ENCODE assay signal across 9 cellular contexts in the genomic region with DNA sequence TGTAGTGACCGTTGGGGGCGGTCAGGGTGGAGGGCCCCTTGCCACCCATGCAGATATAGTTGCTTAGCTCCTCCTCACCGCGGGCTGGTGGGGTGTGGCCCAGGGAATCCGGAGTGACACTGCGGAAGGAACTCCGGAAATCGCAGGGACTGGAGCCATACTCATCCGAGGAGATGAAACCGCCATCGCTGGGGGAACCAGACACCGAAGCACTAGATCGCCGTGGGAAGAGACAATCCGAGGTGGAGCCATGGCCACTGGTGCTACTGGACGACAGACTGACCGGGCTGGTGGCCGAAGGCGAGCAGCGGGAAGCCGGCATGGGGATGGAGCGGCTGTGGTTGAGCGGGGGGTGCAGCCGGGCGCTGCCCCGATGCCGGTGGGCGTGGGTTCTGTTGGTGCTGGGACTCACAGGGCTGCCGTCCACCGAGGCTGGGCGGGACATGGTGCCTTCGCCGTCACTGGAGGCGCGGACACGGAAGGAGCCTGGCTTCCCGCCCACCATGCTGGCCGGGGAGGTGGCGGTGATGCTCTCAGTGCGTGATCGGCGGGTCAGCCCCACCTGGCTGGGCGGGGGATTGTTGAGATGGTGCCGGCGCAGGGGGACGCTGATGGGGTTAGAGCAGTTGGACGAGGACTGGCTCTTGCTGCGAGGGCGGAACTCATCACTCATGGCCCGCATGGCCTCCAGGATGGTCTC. TPM values are rescaled to one million over a fixed set of nuclear protein-coding genes. Genes with fewer than 3 reads are reported as not detected.
DNase-seq lines count a peak whose midpoint lies in the region; ATAC-seq and TF ChIP-seq lines count a peak whose summit lies in the region.
"Had no signal": no experiment of that assay in that cellular context is flagged by ENCODE, and none has a peak within 500 bp of the region (broad histone marks: within the 10 kb centered on the region; RNA-seq: fewer than 3 reads in every experiment).

No MANE protein-coding gene starts in this region.

- H3K4me1 ChIP-seq in breast epithelium (peaks cover 0 to 2% of the 10 kb centered on the region in 2 donors), lower lobe of right lung (peaks cover 70% of the 10 kb centered on the region), upper lobe of left lung (peaks cover 32 to 89% (median 57%) of the 10 kb centered on the region in 4 donors)

- no peak for TF ChIP-seq EP300 in upper lobe of left lung (IDR thresholded peaks at IDR 0.05)

- peak; percentile 57 for DNase-seq in activated CD8-positive, alpha-beta memory T cell treated with anti-CD3 and anti-CD28 coated beads for 24 hours
- DNase-seq in activated CD8-positive, alpha-beta memory T cell treated with anti-CD3 and anti-CD28 coated beads, Interleukin-2, amount 50 U/mL, for 4 hours = no peak
- DNase-seq in breast epithelium (ENCODE audit: low spot score in 2 of 2) (peak; percentile 33 to 53), lower lobe of right lung (peak; percentile 47), upper lobe of left lung (peak; percentile 20 to 87), NCI-H774 (lab: John Stamatoyannopoulos, UW) (no peak), amygdala (lab: John Stamatoyannopoulos, UW) (no peak)

- H3K27ac ChIP-seq in breast epithelium (peak overlapping the region; percentile 95 to 97), lower lobe of right lung (peak overlapping the region; percentile 76), upper lobe of left lung (peak overlapping the region; percentile 76 to 90 (median 88))
- H3K27ac ChIP-seq: VCaP had no signal

- H3K9me3 ChIP-seq in breast epithelium (no peaks in the 10 kb centered on the region), lower lobe of right lung (no peaks in the 10 kb centered on the region), upper lobe of left lung (no peaks in the 10 kb centered on the region)

- H3K27me3 ChIP-seq in breast epithelium = no peaks in the 10 kb centered on the region
- H3K27me3 ChIP-seq in lower lobe of right lung (ENCODE audit: low read depth) = peaks cover 10% of the 10 kb centered on the region
- H3K27me3 ChIP-seq in upper lobe of left lung = no peaks in the 10 kb centered on the region

- H3K36me3 ChIP-seq in breast epithelium (no peaks in the 10 kb centered on the region), lower lobe of right lung (no peaks in the 10 kb centered on the region), upper lobe of left lung (peaks cover 0 to 4% (median 0%) of the 10 kb centered on the region in 4 donors)

- ATAC-seq in lower lobe of right lung = no peak
- no peak for ATAC-seq in upper lobe of left lung (ENCODE audit: low FRiP score in 2 of 2)
- no peak for ATAC-seq in GM21381 (IDR thresholded peaks at IDR 0.05; ENCODE audit: unreplicated experiment)

- TF ChIP-seq POLR2A in breast epithelium (IDR thresholded peaks at IDR 0.05) (no peak), upper lobe of left lung (IDR thresholded peaks at IDR 0.05) (no peak)

- intact Hi-C loops in breast epithelium (cut with DNase I; ENCODE audit: low total_unique reads) = loop anchor here (10.0 kb wide), 1 partner anchor 53 kb away; no protein-coding TSS in a partner anchor
- intact Hi-C loops in lower lobe of right lung (cut with DNase I) = no loop called here

- peak overlapping the region; percentile 69 to 88 (median 87) for H3K4me3 ChIP-seq in breast epithelium
- peak overlapping the region; percentile 77 for H3K4me3 ChIP-seq in lower lobe of right lung
- peak overlapping the region; percentile 34 to 91 (median 70) for H3K4me3 ChIP-seq in upper lobe of left lung

- TF ChIP-seq CTCF in breast epithelium (IDR thresholded peaks at IDR 0.05) (no peak), lower lobe of right lung (IDR thresholded peaks at IDR 0.05) (no peak), upper lobe of left lung (IDR thresholded peaks at IDR 0.05) (no peak)

- 90 to 97% methylated on average over 27 to 50 of the region's 50 CpGs for WGBS in upper lobe of left lung, 2 donors

RNA-seq across cellular contexts. Expression of a gene that starts 2.2 kb away (rescaled TPM):
- total RNA-seq in breast epithelium = 10 to 100 TPM; 18.4 to 48.3 (median 22.3) TPM
- 11.3 TPM for total RNA-seq in lower lobe of right lung
- total RNA-seq in upper lobe of left lung = 10 to 100 TPM in 5 of 6 donors, 1 to 10 TPM in 1; 9.3 to 14.3 (median 12.4) TPM

RNA-seq across cellular contexts. Expression of a gene that starts 38.4 kb away (rescaled TPM):
- 10 to 100 TPM; 17.9 to 46.2 (median 20.0) TPM for total RNA-seq in breast epithelium
- total RNA-seq in lower lobe of right lung = 42.2 TPM
- total RNA-seq in upper lobe of left lung = 10 to 100 TPM in 5 of 6 donors, 1 to 10 TPM in 1; 2.6 to 40.2 (median 14.5) TPM

Comparison
In these comparisons a context has a peak if more than half of its experiments do, and no peak if none do; other contexts are left out.
1. DNase-seq: peak in activated CD8-positive, alpha-beta memory T cell treated with anti-CD3 and anti-CD28 coated beads for 24 hours (single experiment), breast epithelium (2 of 2), lower lobe of right lung (single experiment) and upper lobe of left lung (2 of 2); none in activated CD8-positive, alpha-beta memory T cell treated with anti-CD3 and anti-CD28 coated beads, Interleukin-2, amount 50 U/mL, for 4 hours (single experiment), NCI-H774 (single experiment) and amygdala (0 of 56).
2. Peak in every context shown above with its lines, with median percentiles within 50 percentile points of each other: H3K27ac ChIP-seq and H3K4me3 ChIP-seq.